ENCODE assay signal across 8 cellular contexts in genomic region chr11:102268985-102269470, GRCh38. TPM values are rescaled to one million over a fixed set of nuclear protein-coding genes. Genes with fewer than 3 reads are reported as not detected.
DNase-seq lines count a peak whose midpoint lies in the region; ATAC-seq and TF ChIP-seq lines count a peak whose summit lies in the region.

No MANE protein-coding gene starts in this region.

- no peak for DNase-seq in AG10803 (ENCODE audit: low read depth)
- DNase-seq in colonic mucosa: no peak
- DNase-seq in natural killer cell: no peak
- DNase-seq in kidney glomerular epithelial cell (lab: John Stamatoyannopoulos, UW): no peak
- no peak for DNase-seq in hepatic stellate cell (ENCODE audit: low spot score)
- DNase-seq in ecto neural progenitor cell (ENCODE audit: low spot score): no peak
- no peak for DNase-seq in NCI-H2081 treated with DMSO at 0.1 percent for 48 hours (lab: John Stamatoyannopoulos, UW)

- H3K4me1 ChIP-seq in Loucy (ENCODE audit: insufficient read depth, low read length, poor library complexity, severe bottlenecking) (peaks cover 14% of the 10 kb centered on the region), colonic mucosa (no peaks in the 10 kb centered on the region)

- H3K36me3 Mint-ChIP-seq in natural killer cell: no peaks in the 10 kb centered on the region

- no peaks in the 10 kb centered on the region for H3F3A ChIP-seq in Loucy (ENCODE audit: low read depth)

- H3K79me2 ChIP-seq in Loucy (ENCODE audit: insufficient read depth, low read length): no peaks in the 10 kb centered on the region

- H3K27me3 ChIP-seq in Loucy (ENCODE audit: insufficient read depth, low read length, poor library complexity, severe bottlenecking) (no peaks in the 10 kb centered on the region), colonic mucosa (no peaks in the 10 kb centered on the region)

- H3K4me1 Mint-ChIP-seq in natural killer cell: peaks cover 8 to 13% of the 10 kb centered on the region in 2 donors

- no peaks in the 10 kb centered on the region for H3K36me3 ChIP-seq in Loucy (ENCODE audit: insufficient read depth, low read length)
- no peaks in the 10 kb centered on the region for H3K36me3 ChIP-seq in colonic mucosa

- TF ChIP-seq CTCF in AG10803 (conservative IDR thresholded peaks at IDR 0.05; ENCODE audit: low read length) (no peak), Loucy (conservative IDR thresholded peaks at IDR 0.05; ENCODE audit: low read length) (no peak; the same call in 1 of the 2 replicates), colonic mucosa (IDR thresholded peaks at IDR 0.05) (peak; percentile 2), natural killer cell (IDR thresholded peaks at IDR 0.05) (no peak)

- intact Hi-C loops in colonic mucosa (cut with DNase I): no loop called here
- intact Hi-C loops in natural killer cell (cut with micrococcal nuclease): no loop called here

- H3K27ac Mint-ChIP-seq in natural killer cell: no peak overlapping the region

- H3K4me3 ChIP-seq in AG10803 (ENCODE audit: low read length): peak overlapping the region; percentile 72
- peak overlapping the region; percentile 63 for H3K4me3 ChIP-seq in Loucy (ENCODE audit: low read length, poor library complexity, severe bottlenecking)
- peak overlapping the region; percentile 39 for H3K4me3 ChIP-seq in colonic mucosa

- peak overlapping the region; percentile 85 for H3K27ac ChIP-seq in colonic mucosa

- H3K9me2 ChIP-seq in Loucy (replicated peaks; ENCODE audit: low read depth, low read length): no peaks in the 10 kb centered on the region

- H4K20me1 ChIP-seq in Loucy (ENCODE audit: insufficient read depth, low read length, poor library complexity, severe bottlenecking): no peaks in the 10 kb centered on the region

- H3K27me3 Mint-ChIP-seq in natural killer cell (ENCODE audit: low read depth in 2 of 2): peaks cover 38 to 58% of the 10 kb centered on the region in 2 donors

- H3K4me2 ChIP-seq in Loucy (ENCODE audit: low read depth, low read length, poor library complexity, severe bottlenecking): peak overlapping the region; percentile 73

- H3K9me3 ChIP-seq in Loucy (ENCODE audit: insufficient read depth, low read depth, low read length) (no peaks in the 10 kb centered on the region), colonic mucosa (no peaks in the 10 kb centered on the region)

- ATAC-seq in natural killer cell: no peak

- H3K9me3 Mint-ChIP-seq in natural killer cell: no peaks in the 10 kb centered on the region

- H3K9ac ChIP-seq in Loucy (ENCODE audit: low read depth, low read length, poor library complexity, severe bottlenecking): no peak overlapping the region
- peak overlapping the region in 1 of 2 donors; percentile 44 for H3K9ac ChIP-seq in colonic mucosa (ENCODE audit: low read depth in 2 of 2, low read length in 2 of 2)

- peak overlapping the region; percentile 82 for H3K4me3 Mint-ChIP-seq in natural killer cell

- H2AFZ ChIP-seq in Loucy (ENCODE audit: low read length): peak overlapping the region; percentile 53

RNA-seq across cellular contexts. Expression of gene BIRC3, which starts 48.3 kb away (rescaled TPM):
- total RNA-seq in colonic mucosa: 10 to 100 TPM; 14.8 to 66.3 TPM
- 10 to 100 TPM; 14.2 to 92.3 (median 20.1) TPM for total RNA-seq in natural killer cell
